12 cellular contexts compared by ENCODE assay signal in genomic region chr19:5628470-5628869, GRCh38. TPM values are rescaled to one million over a fixed set of nuclear protein-coding genes. Genes with fewer than 3 reads are reported as not detected.
DNase-seq lines count a peak whose midpoint lies in the region; ATAC-seq, FAIRE-seq and TF ChIP-seq lines count a peak whose summit lies in the region.
"Had no signal": no experiment of that assay in that cellular context is flagged by ENCODE, and none has a peak within 500 bp of the region (broad histone marks: within the 10 kb centered on the region; RNA-seq: fewer than 3 reads in every experiment).

No MANE protein-coding gene starts in this region.

- no peaks in the 10 kb centered on the region for H3K9me3 Mint-ChIP-seq in CD8-positive, alpha-beta T cell
- H3K9me3 Mint-ChIP-seq: central memory CD8-positive, alpha-beta T cell had no signal

- CTCF ChIA-PET in CD8-positive, alpha-beta T cell (lab: Charles Lee) = no interaction called here

- no peaks in the 10 kb centered on the region for H3K27me3 ChIP-seq in CD8-positive, alpha-beta T cell (ENCODE audit: insufficient read depth, low read length)
- H3K27me3 ChIP-seq in gastrocnemius medialis = no peaks in the 10 kb centered on the region
- no peaks in the 10 kb centered on the region for H3K27me3 ChIP-seq in breast epithelium

- no peak for DNase-seq in CD8-positive, alpha-beta T cell
- DNase-seq in NB4 (ENCODE audit: low read depth) = no peak
- peak; percentile 33 for DNase-seq in astrocyte of the hippocampus (ENCODE audit: low read depth, low spot score)
- DNase-seq in gastrocnemius medialis = no peak
- DNase-seq in DMS 273 treated with DMSO at 0.1 percent for 48 hours (lab: John Stamatoyannopoulos, UW) = no peak
- DNase-seq in dedifferentiated amniotic fluid mesenchymal stem cell (ENCODE audit: extremely low spot score) = no peak
- no peak for DNase-seq in breast epithelium (ENCODE audit: low spot score in 2 of 2)
- no peak for DNase-seq in urothelium cell line (ENCODE audit: low spot score)
- DNase-seq: kidney glomerular epithelial cell; nucleus accumbens; stimulated activated CD4-positive, alpha-beta T cell treated with anti-CD3 and anti-CD28 coated beads, Interleukin-2, amount 100 ng/mL, for 48 hours had no signal

- H3K4me3 Mint-ChIP-seq in CD8-positive, alpha-beta T cell = peak overlapping the region; percentile 45

- in situ Hi-C loops in gastrocnemius medialis (cut with MboI; ENCODE audit: low sequenced_read_pairs in 4 of 4) = loop anchor here in 2 of 4 donors (10.0 kb wide), 2 partner anchors 46 to 56 kb away; partner anchors contain the start of genes HSD11B1L (in 1 of the 2) and MICOS13 (in 1 of the 2)

- peaks cover 51% of the 10 kb centered on the region for H3K36me3 ChIP-seq in CD8-positive, alpha-beta T cell (ENCODE audit: insufficient read depth, low read length)
- H3K36me3 ChIP-seq in gastrocnemius medialis (peaks cover 0 to 34% of the 10 kb centered on the region in 2 donors), breast epithelium (no peaks in the 10 kb centered on the region)

- TF ChIP-seq CTCF in CD8-positive, alpha-beta T cell (IDR thresholded peaks at IDR 0.05) = no peak
- TF ChIP-seq CTCF in NB4 (IDR thresholded peaks at IDR 0.05; ENCODE audit: low read depth, low read length) (no peak), gastrocnemius medialis (IDR thresholded peaks at IDR 0.05 in 4 of 5, conservative IDR thresholded peaks at IDR 0.05 in 1 of 5) (no peak), breast epithelium (IDR thresholded peaks at IDR 0.05) (no peak)

- H3K27me3 Mint-ChIP-seq in CD8-positive, alpha-beta T cell (ENCODE audit: low read depth) = no peaks in the 10 kb centered on the region
- H3K27me3 Mint-ChIP-seq: central memory CD8-positive, alpha-beta T cell had no signal

- TF ChIP-seq POLR2A in NB4 (IDR thresholded peaks at IDR 0.05; ENCODE audit: extremely low read depth, insufficient read length) = no peak
- TF ChIP-seq POLR2A in gastrocnemius medialis (IDR thresholded peaks at IDR 0.05) = no peak
- no peak for TF ChIP-seq POLR2A in breast epithelium (IDR thresholded peaks at IDR 0.05)

- intact Hi-C loops in CD8-positive, alpha-beta T cell (cut with DNase I, micrococcal nuclease) = no loop called here
- intact Hi-C loops in gastrocnemius medialis (cut with DNase I; ENCODE audit: low total_unique reads) = loop anchor here (10.0 kb wide), 1 partner anchor 746 kb away; the partner anchor contains the start of genes ALKBH7 and PSPN
- intact Hi-C loops in breast epithelium (cut with DNase I; ENCODE audit: low total_unique reads) = no loop called here

- ATAC-seq in CD8-positive, alpha-beta T cell = no peak
- ATAC-seq in gastrocnemius medialis = no peak

- peaks cover 80% of the 10 kb centered on the region for H3K4me1 Mint-ChIP-seq in CD8-positive, alpha-beta T cell (ENCODE audit: low read depth)

- H3K4me1 ChIP-seq in CD8-positive, alpha-beta T cell (ENCODE audit: insufficient read depth, low read length) = peaks cover 80% of the 10 kb centered on the region
- peaks cover 77 to 79% of the 10 kb centered on the region in 2 donors for H3K4me1 ChIP-seq in gastrocnemius medialis
- H3K4me1 ChIP-seq in breast epithelium = peaks cover 0 to 31% of the 10 kb centered on the region in 2 donors

- H3K36me3 Mint-ChIP-seq in CD8-positive, alpha-beta T cell = peaks cover 77% of the 10 kb centered on the region

- POLR2A ChIA-PET in CD8-positive, alpha-beta T cell (lab: Charles Lee) = no interaction called here

- peak overlapping the region; percentile 52 for H3K27ac Mint-ChIP-seq in CD8-positive, alpha-beta T cell

- no peaks in the 10 kb centered on the region for H3K9me3 ChIP-seq in CD8-positive, alpha-beta T cell (ENCODE audit: low read length)
- H3K9me3 ChIP-seq in gastrocnemius medialis (no peaks in the 10 kb centered on the region), breast epithelium (no peaks in the 10 kb centered on the region)

- H3K27ac ChIP-seq in CD8-positive, alpha-beta T cell (ENCODE audit: low read depth, low read length) = no peak overlapping the region
- H3K27ac ChIP-seq in gastrocnemius medialis (peak overlapping the region; percentile 30 to 98 (median 38)), breast epithelium (no peak overlapping the region)

- no peak for FAIRE-seq in urothelium cell line (lab: Jason Lieb, UNC)

- no peak overlapping the region for H3K4me3 ChIP-seq in CD8-positive, alpha-beta T cell (ENCODE audit: low read depth, low read length)
- peak overlapping the region; percentile 6 for H3K4me3 ChIP-seq in NB4 (ENCODE audit: low read depth, low read length)
- no peak overlapping the region for H3K4me3 ChIP-seq in gastrocnemius medialis
- H3K4me3 ChIP-seq in breast epithelium = no peak overlapping the region

RNA-seq across cellular contexts. Expression of gene SAFB, which starts 5.6 kb away (rescaled TPM):
- total RNA-seq in CD8-positive, alpha-beta T cell = 100 to 1,000 TPM; 190 to 191 TPM
- 10 to 100 TPM; 29.8 to 60.0 (median 56.1) TPM for total RNA-seq in gastrocnemius medialis
- 100 to 1,000 TPM in 2 of 3 donors, 10 to 100 TPM in 1; 64.2 to 112 (median 111) TPM for total RNA-seq in breast epithelium

RNA-seq across cellular contexts. Expression of gene SAFB2, which starts 5.9 kb away (rescaled TPM):
- total RNA-seq in CD8-positive, alpha-beta T cell = 100 to 1,000 TPM; 293 to 302 TPM
- total RNA-seq in gastrocnemius medialis (10 to 100 TPM; 13.7 to 19.8 (median 18.4) TPM), breast epithelium (10 to 100 TPM; 46.4 to 68.8 (median 62.1) TPM)

RNA-seq across cellular contexts. Expression of gene MICOS13, which starts 51.8 kb away (rescaled TPM):
- total RNA-seq in CD8-positive, alpha-beta T cell = 10 to 100 TPM; 19.6 to 24.8 TPM
- total RNA-seq in gastrocnemius medialis (100 to 1,000 TPM in 1 of 4 donors, 10 to 100 TPM in 3; 45.7 to 122 (median 74.8) TPM), breast epithelium (10 to 100 TPM; 29.4 to 49.5 (median 44.3) TPM)

RNA-seq across cellular contexts. Expression of gene HSD11B1L, which starts 52.4 kb away (rescaled TPM):
- 1 to 10 TPM; 3.1 to 4.1 TPM for total RNA-seq in CD8-positive, alpha-beta T cell
- 10 to 100 TPM in 3 of 4 donors, 1 to 10 TPM in 1; 5.8 to 33.2 (median 21.5) TPM for total RNA-seq in gastrocnemius medialis
- 10 to 100 TPM; 10.4 to 13.1 (median 11.1) TPM for total RNA-seq in breast epithelium

Comparison
In these comparisons a context has a peak if more than half of its experiments do, and no peak if none do; other contexts are left out.
1. H3K27ac ChIP-seq: peak in gastrocnemius medialis (4 of 4); none in CD8-positive, alpha-beta T cell (single experiment) and breast epithelium (0 of 2).
2. RNA of gene SAFB2, which starts 5.9 kb away (total RNA-seq): 293 to 302 TPM in CD8-positive, alpha-beta T cell; 46.4 to 68.8 TPM in breast epithelium and 13.7 to 19.8 TPM in gastrocnemius medialis; every median in the first group is over 4 times any median in the second.